Comparison of ENCODE assay signal across 22 cellular contexts in the genomic region with DNA sequence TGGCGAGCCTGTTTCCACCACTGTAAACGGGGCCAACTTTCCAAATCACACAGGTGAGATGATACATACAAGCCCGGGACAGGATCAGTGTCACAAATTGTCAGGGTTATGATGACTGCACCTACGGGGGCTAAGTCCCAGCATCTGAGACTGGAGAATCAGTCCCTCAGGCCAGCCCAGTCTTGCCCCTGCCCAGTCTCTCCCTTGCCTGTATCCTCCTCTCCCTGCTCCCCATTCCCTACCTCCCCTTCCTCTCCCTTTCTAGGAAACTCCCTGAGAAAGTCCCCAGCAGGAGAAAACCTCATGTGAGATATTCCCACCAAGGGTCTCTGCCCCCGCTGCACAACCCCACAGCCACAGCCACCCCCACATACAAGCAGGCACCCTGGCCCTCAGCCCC. TPM values are rescaled to one million over a fixed set of nuclear protein-coding genes. Genes with fewer than 3 reads are reported as not detected.
DNase-seq lines count a peak whose midpoint lies in the region; ATAC-seq and TF ChIP-seq lines count a peak whose summit lies in the region.
"Had no signal": no experiment of that assay in that cellular context is flagged by ENCODE, and none has a peak within 500 bp of the region (broad histone marks: within the 10 kb centered on the region; RNA-seq: fewer than 3 reads in every experiment).

No MANE protein-coding gene starts in this region.

- H3K27me3 ChIP-seq in right cardiac atrium (ENCODE audit: control insufficient read depth, insufficient read depth), result no peaks in the 10 kb centered on the region
- no peaks in the 10 kb centered on the region for H3K27me3 ChIP-seq in lung (ENCODE audit: control insufficient read depth, insufficient read depth)
- H3K27me3 ChIP-seq in gastrocnemius medialis, result no peaks in the 10 kb centered on the region
- H3K27me3 ChIP-seq: right lobe of liver, thyroid gland had no signal

- H3K36me3 ChIP-seq in lung (ENCODE audit: control insufficient read depth in 2 of 2, insufficient read depth in 2 of 2, low read length in 2 of 2) (no peaks in the 10 kb centered on the region), gastrocnemius medialis (no peaks in the 10 kb centered on the region)
- H3K36me3 ChIP-seq: right lobe of liver, thyroid gland had no signal

- TF ChIP-seq CTCF in lung (IDR thresholded peaks at IDR 0.05; ENCODE audit: control extremely low read depth, extremely low read depth) (no peak), gastrocnemius medialis (IDR thresholded peaks at IDR 0.05 in 4 of 5, conservative IDR thresholded peaks at IDR 0.05 in 1 of 5) (no peak), GM13976 (IDR thresholded peaks at IDR 0.05; ENCODE audit: borderline replicate concordance, control extremely low read depth, extremely low read depth, insufficient read depth, missing control alignments) (no peak)

- H3K4me1 ChIP-seq in right cardiac atrium (ENCODE audit: control insufficient read depth, insufficient read depth, low read length) (peaks cover 4% of the 10 kb centered on the region), lung (ENCODE audit: control insufficient read depth in 2 of 2, insufficient read depth in 2 of 2, low read length in 2 of 2) (no peaks in the 10 kb centered on the region), gastrocnemius medialis (peaks cover 0 to 11% of the 10 kb centered on the region in 2 donors)
- H3K4me1 ChIP-seq: right lobe of liver had no signal

- peak overlapping the region; percentile 5 for H3K27ac ChIP-seq in right cardiac atrium (ENCODE audit: low read length)
- peak overlapping the region; percentile 2 to 55 for H3K27ac ChIP-seq in lung (ENCODE audit: low read depth in 1 of 2, low read length in 1 of 2)
- H3K27ac ChIP-seq in gastrocnemius medialis, result peak overlapping the region; percentile 22 to 48 (median 34)
- H3K27ac ChIP-seq: right lobe of liver, VCaP had no signal

- 79% methylated on average over 5 of the region's 5 CpGs for WGBS in right cardiac atrium
- 84 to 88% methylated on average over 5 of the region's 5 CpGs for WGBS in lung, 2 donors

- no peak for TF ChIP-seq POLR2A in gastrocnemius medialis (IDR thresholded peaks at IDR 0.05)

- no peaks in the 10 kb centered on the region for H3K9me3 ChIP-seq in right cardiac atrium (ENCODE audit: control insufficient read depth, low read length)
- no peaks in the 10 kb centered on the region for H3K9me3 ChIP-seq in lung (ENCODE audit: control insufficient read depth in 2 of 2, insufficient read depth in 1 of 2, low read length in 1 of 2)
- no peaks in the 10 kb centered on the region for H3K9me3 ChIP-seq in gastrocnemius medialis
- H3K9me3 ChIP-seq: right lobe of liver, thyroid gland had no signal

- no peak overlapping the region for H3K4me3 ChIP-seq in right cardiac atrium (ENCODE audit: low read length)
- no peak overlapping the region for H3K4me3 ChIP-seq in lung
- H3K4me3 ChIP-seq in gastrocnemius medialis, result peak overlapping the region in 1 of 4 donors; percentile 41
- H3K4me3 ChIP-seq: right lobe of liver, thyroid gland had no signal

- ATAC-seq in right cardiac atrium (no peak), left cardiac atrium (no peak), lung (ENCODE audit: insufficient read depth, low FRiP score) (no peak), gastrocnemius medialis (no peak)
- ATAC-seq: right lobe of liver; stimulated activated effector memory CD8-positive, alpha-beta T cell treated with anti-CD3 and anti-CD28 coated beads, Interleukin-12 subunit alpha, Interleukin-12 subunit beta, amount 100 ng/mL, for 72 hours had no signal

- DNase-seq in right cardiac atrium, result peak in 1 of 3 donors; percentile 40
- no peak for DNase-seq in left cardiac atrium
- no peak for DNase-seq in lung (ENCODE audit: low spot score)
- DNase-seq in gastrocnemius medialis, result no peak
- DNase-seq in activated effector memory CD4-positive, alpha-beta T cell treated with Interleukin-2 at 50 U/mL for 16 hours, result no peak
- DNase-seq in MV-4-11 (lab: John Stamatoyannopoulos, UW), result no peak
- DNase-seq in NCI-H345 (lab: John Stamatoyannopoulos, UW), result no peak
- DNase-seq in GM13976 (ENCODE audit: low spot score), result no peak
- DNase-seq: activated CD4-positive, alpha-beta T cell treated with anti-CD3 and anti-CD28 coated beads, Interleukin-2, amount 50 U/mL, for 48 hours; activated naive CD4-positive, alpha-beta T cell; amygdala; GOT3; Karpas-422; NCI-H1092; NCI-H2081; right lobe of liver; thyroid gland had no signal

- in situ Hi-C loops in gastrocnemius medialis (cut with MboI; ENCODE audit: low sequenced_read_pairs in 4 of 4), result loop anchor here in 1 of 4 donors (25.0 kb wide), 1 partner anchor 107 kb away; a partner anchor contains a TSS
- in situ Hi-C loops in GM13976 (cut with MboI; ENCODE audit: low sequenced_read_pairs, unreplicated experiment), result loop anchor here (25.0 kb wide), 1 partner anchor 818 kb away; a partner anchor contains a TSS

- intact Hi-C loops in right cardiac atrium (cut with DNase I) (no loop called here), left cardiac atrium (cut with DNase I) (no loop called here), gastrocnemius medialis (cut with DNase I; ENCODE audit: low total_unique reads) (no loop called here)

RNA-seq across cellular contexts. Expression of a gene that starts 1.5 kb away (rescaled TPM):
- total RNA-seq in right cardiac atrium (1 to 10 TPM; 2.0 to 4.3 (median 3.5) TPM), left cardiac atrium (1 to 10 TPM; 1.6 to 3.1 TPM), lung (1 to 10 TPM; 2.3 to 2.7 TPM), gastrocnemius medialis (under 1 TPM in 1 of 4 donors, not detected in 3; 0.33 TPM)
- polyA plus RNA-seq in right cardiac atrium (3.0 TPM), lung (1 to 10 TPM; 1.4 to 3.2 TPM)
- total RNA-seq: NCI-H460 had no signal
- polyA plus RNA-seq: CD14-positive monocyte, fibroblast of lung had no signal

RNA-seq across cellular contexts. Expression of a gene that starts 24.7 kb away (rescaled TPM):
- total RNA-seq in right cardiac atrium (1 to 10 TPM in 1 of 4 donors, under 1 TPM in 3; 0.51 to 2.0 (median 0.83) TPM), left cardiac atrium (under 1 TPM in 1 of 2 donors, not detected in 1; 0.55 TPM), lung (under 1 TPM in 1 of 2 donors, not detected in 1; 0.28 TPM), gastrocnemius medialis (100 to 1,000 TPM in 2 of 4 donors, 10 to 100 TPM in 2; 17.2 to 255 (median 88.4) TPM)
- polyA plus RNA-seq in right cardiac atrium (0.54 TPM), lung (under 1 TPM; 0.06 to 0.26 TPM)
- total RNA-seq: right lobe of liver had no signal
- polyA plus RNA-seq: CD14-positive monocyte, fibroblast of lung had no signal

RNA-seq across cellular contexts. Expression of a gene that starts 26.4 kb away (rescaled TPM):
- 1 to 10 TPM; 6.6 to 8.3 (median 7.1) TPM for total RNA-seq in right cardiac atrium
- 11.0 TPM for polyA plus RNA-seq in right cardiac atrium
- total RNA-seq in left cardiac atrium, result 1 to 10 TPM; 4.2 to 5.7 TPM
- 1 to 10 TPM; 4.1 to 4.7 TPM for total RNA-seq in lung
- 1 to 10 TPM; 1.6 to 1.7 TPM for polyA plus RNA-seq in lung
- total RNA-seq in gastrocnemius medialis, result 1 to 10 TPM in 1 of 4 donors, not detected in 3; 1.1 TPM
- total RNA-seq: fibroblast of lung, NCI-H460 had no signal
- polyA plus RNA-seq: CD14-positive monocyte had no signal

RNA-seq across cellular contexts. Expression of a gene that starts 26.6 kb away (rescaled TPM):
- under 1 TPM in 2 of 4 donors, not detected in 2; 0.15 to 0.19 TPM for total RNA-seq in right cardiac atrium
- 0.14 TPM for polyA plus RNA-seq in right cardiac atrium
- total RNA-seq in left cardiac atrium, result under 1 TPM in 1 of 2 donors, not detected in 1; 0.13 TPM
- 1 to 10 TPM; 7.1 to 8.9 TPM for total RNA-seq in lung
- 1 to 10 TPM; 1.9 to 2.5 TPM for polyA plus RNA-seq in lung
- not detected for total RNA-seq in gastrocnemius medialis
- total RNA-seq: fibroblast of lung, NCI-H460, right lobe of liver had no signal
- polyA plus RNA-seq: CD14-positive monocyte had no signal

Comparison
In these comparisons a context has a peak if more than half of its experiments do, and no peak if none do; other contexts are left out.
1. RNA of a gene that starts 24.7 kb away (total RNA-seq): 17.2 to 255 TPM in gastrocnemius medialis; 0.51 to 2.0 TPM in right cardiac atrium, 0.55 TPM in left cardiac atrium and 0.28 TPM in lung; every median in the first group is over 4 times any median in the second.
2. Peak in every context shown above with its lines, with median percentiles within 50 percentile points of each other: H3K27ac ChIP-seq.